ENCODE assay signal across 14 cellular contexts in genomic region chr17:27939489-27940465, GRCh38. TPM values are rescaled to one million over a fixed set of nuclear protein-coding genes. Genes with fewer than 3 reads are reported as not detected.
A peak's percentile ranks its signal among the peaks of the same experiment; 100 is the strongest.
DNase-seq lines count a peak whose midpoint lies in the region; ATAC-seq and TF ChIP-seq lines count a peak whose summit lies in the region.
"Had no signal": no experiment of that assay in that cellular context is flagged by ENCODE, and none has a peak within 500 bp of the region (broad histone marks: within the 10 kb centered on the region; RNA-seq: fewer than 3 reads in every experiment).

No MANE protein-coding gene starts in this region.

- DNase-seq in CD1c-positive myeloid dendritic cell (ENCODE audit: extremely low spot score) (peak; percentile 4), WTC11 (ENCODE audit: low spot score) (no peak), upper lobe of right lung (no peak), NCI-H2029 treated with DMSO at 0.1 percent for 48 hours (lab: John Stamatoyannopoulos, UW) (no peak), NK-92 (lab: John Stamatoyannopoulos, UW; ENCODE audit: unreplicated experiment) (no peak)
- DNase-seq: activated naive CD8-positive, alpha-beta T cell treated with anti-CD3 and anti-CD28 coated beads for 36 hours; cerebellar nuclear complex; NCI-H1048; NCI-H524; stimulated activated CD4-positive, alpha-beta T cell treated with anti-CD3 and anti-CD28 coated beads, Interleukin-1b, Interleukin-23, amount 100 ng/mL, for 48 hours; WERI-Rb-1 had no signal

- no peak overlapping the region for H3K4me3 Mint-ChIP-seq in WTC11
- H3K4me3 Mint-ChIP-seq: activated naive CD8-positive, alpha-beta T cell treated with anti-CD3 and anti-CD28 coated beads for 36 hours had no signal

- no peaks in the 10 kb centered on the region for H3K4me1 ChIP-seq in upper lobe of right lung

- H3K27ac ChIP-seq in upper lobe of right lung, result no peak overlapping the region
- H3K27ac ChIP-seq: WERI-Rb-1 had no signal

- H3K27me3 Mint-ChIP-seq in WTC11 (ENCODE audit: low read depth), result peaks cover 13% of the 10 kb centered on the region

- H3K4me1 Mint-ChIP-seq in WTC11, result peaks cover 53% of the 10 kb centered on the region
- H3K4me1 Mint-ChIP-seq: activated naive CD8-positive, alpha-beta T cell treated with anti-CD3 and anti-CD28 coated beads for 36 hours had no signal

- ATAC-seq in GM18909 (IDR thresholded peaks at IDR 0.05; ENCODE audit: poor library complexity, unreplicated experiment), result peak; percentile 60
- peak; percentile 61 for ATAC-seq in HG03520 (IDR thresholded peaks at IDR 0.05; ENCODE audit: unreplicated experiment)
- peak; percentile 29 for ATAC-seq in WTC11
- ATAC-seq in GM18520 (IDR thresholded peaks at IDR 0.05; ENCODE audit: unreplicated experiment), result no peak
- no peak for ATAC-seq in upper lobe of right lung

- H3K27ac Mint-ChIP-seq in WTC11, result no peak overlapping the region
- H3K27ac Mint-ChIP-seq: activated naive CD8-positive, alpha-beta T cell treated with anti-CD3 and anti-CD28 coated beads for 36 hours had no signal

- H3K9me3 ChIP-seq in upper lobe of right lung, result no peaks in the 10 kb centered on the region

- POLR2A ChIA-PET in WTC11 (lab: Charles Lee), result no interaction called here

- intact Hi-C loops in upper lobe of right lung (cut with DNase I), result no loop called here

- no peak overlapping the region for H3K4me3 ChIP-seq in upper lobe of right lung

- peaks cover 7% of the 10 kb centered on the region; the same call in 1 of the 2 replicates for H3K36me3 Mint-ChIP-seq in WTC11
- H3K36me3 Mint-ChIP-seq: activated naive CD8-positive, alpha-beta T cell treated with anti-CD3 and anti-CD28 coated beads for 36 hours had no signal

- CTCF ChIA-PET in WTC11 (lab: Charles Lee), result interaction anchor here (0.5 to 1.2 kb wide), 5 partner anchors 10 to 370 kb away, joined by 3 to 4 read pairs (median 3); no protein-coding TSS in a partner anchor

- peaks cover 7% of the 10 kb centered on the region for H3K9me3 Mint-ChIP-seq in WTC11
- H3K9me3 Mint-ChIP-seq: activated naive CD8-positive, alpha-beta T cell treated with anti-CD3 and anti-CD28 coated beads for 36 hours had no signal

- H3K36me3 ChIP-seq in upper lobe of right lung, result no peaks in the 10 kb centered on the region
- H3K36me3 ChIP-seq: WERI-Rb-1 had no signal

- H3K27me3 ChIP-seq in upper lobe of right lung, result no peaks in the 10 kb centered on the region

- TF ChIP-seq CTCF in WTC11 (IDR thresholded peaks at IDR 0.05), result no peak
- TF ChIP-seq CTCF in upper lobe of right lung (IDR thresholded peaks at IDR 0.05), result no peak

TF ChIP-seq in WTC11, 78 proteins besides CTCF, POLR2A, EP300 and RAD21:
- TF ChIP-seq ZBTB43 (CRISPR knock-in tag; IDR thresholded peaks at IDR 0.05) (no peak), FOXK1 (CRISPR knock-in tag; IDR thresholded peaks at IDR 0.05) (no peak), ZNF423 (CRISPR knock-in tag; IDR thresholded peaks at IDR 0.05) (peak; percentile 15; the same call in 1 of the 2 replicates), ZNF232 (CRISPR knock-in tag; IDR thresholded peaks at IDR 0.05) (no peak)
- TF ChIP-seq, protein P1, sequence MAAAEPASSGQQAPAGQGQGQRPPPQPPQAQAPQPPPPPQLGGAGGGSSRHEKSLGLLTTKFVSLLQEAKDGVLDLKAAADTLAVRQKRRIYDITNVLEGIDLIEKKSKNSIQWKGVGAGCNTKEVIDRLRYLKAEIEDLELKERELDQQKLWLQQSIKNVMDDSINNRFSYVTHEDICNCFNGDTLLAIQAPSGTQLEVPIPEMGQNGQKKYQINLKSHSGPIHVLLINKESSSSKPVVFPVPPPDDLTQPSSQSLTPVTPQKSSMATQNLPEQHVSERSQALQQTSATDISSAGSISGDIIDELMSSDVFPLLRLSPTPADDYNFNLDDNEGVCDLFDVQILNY (CRISPR knock-in tag; IDR thresholded peaks at IDR 0.05), result no peak
- TF ChIP-seq, protein P2, sequence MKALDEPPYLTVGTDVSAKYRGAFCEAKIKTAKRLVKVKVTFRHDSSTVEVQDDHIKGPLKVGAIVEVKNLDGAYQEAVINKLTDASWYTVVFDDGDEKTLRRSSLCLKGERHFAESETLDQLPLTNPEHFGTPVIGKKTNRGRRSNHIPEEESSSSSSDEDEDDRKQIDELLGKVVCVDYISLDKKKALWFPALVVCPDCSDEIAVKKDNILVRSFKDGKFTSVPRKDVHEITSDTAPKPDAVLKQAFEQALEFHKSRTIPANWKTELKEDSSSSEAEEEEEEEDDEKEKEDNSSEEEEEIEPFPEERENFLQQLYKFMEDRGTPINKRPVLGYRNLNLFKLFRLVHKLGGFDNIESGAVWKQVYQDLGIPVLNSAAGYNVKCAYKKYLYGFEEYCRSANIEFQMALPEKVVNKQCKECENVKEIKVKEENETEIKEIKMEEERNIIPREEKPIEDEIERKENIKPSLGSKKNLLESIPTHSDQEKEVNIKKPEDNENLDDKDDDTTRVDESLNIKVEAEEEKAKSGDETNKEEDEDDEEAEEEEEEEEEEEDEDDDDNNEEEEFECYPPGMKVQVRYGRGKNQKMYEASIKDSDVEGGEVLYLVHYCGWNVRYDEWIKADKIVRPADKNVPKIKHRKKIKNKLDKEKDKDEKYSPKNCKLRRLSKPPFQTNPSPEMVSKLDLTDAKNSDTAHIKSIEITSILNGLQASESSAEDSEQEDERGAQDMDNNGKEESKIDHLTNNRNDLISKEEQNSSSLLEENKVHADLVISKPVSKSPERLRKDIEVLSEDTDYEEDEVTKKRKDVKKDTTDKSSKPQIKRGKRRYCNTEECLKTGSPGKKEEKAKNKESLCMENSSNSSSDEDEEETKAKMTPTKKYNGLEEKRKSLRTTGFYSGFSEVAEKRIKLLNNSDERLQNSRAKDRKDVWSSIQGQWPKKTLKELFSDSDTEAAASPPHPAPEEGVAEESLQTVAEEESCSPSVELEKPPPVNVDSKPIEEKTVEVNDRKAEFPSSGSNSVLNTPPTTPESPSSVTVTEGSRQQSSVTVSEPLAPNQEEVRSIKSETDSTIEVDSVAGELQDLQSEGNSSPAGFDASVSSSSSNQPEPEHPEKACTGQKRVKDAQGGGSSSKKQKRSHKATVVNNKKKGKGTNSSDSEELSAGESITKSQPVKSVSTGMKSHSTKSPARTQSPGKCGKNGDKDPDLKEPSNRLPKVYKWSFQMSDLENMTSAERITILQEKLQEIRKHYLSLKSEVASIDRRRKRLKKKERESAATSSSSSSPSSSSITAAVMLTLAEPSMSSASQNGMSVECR (CRISPR knock-in tag; IDR thresholded peaks at IDR 0.05; ENCODE audit: borderline replicate concordance), result no peak

RNA-seq across cellular contexts. Expression of gene LYRM9, which starts 46.6 kb away (rescaled TPM):
- total RNA-seq in WTC11 (2021) (3.6 to 4.1 TPM (median 3.8 TPM) in 3 replicates), upper lobe of right lung (9.0 TPM)

Comparison
In these comparisons a context has a peak if more than half of its experiments do, and no peak if none do; other contexts are left out.
1. ATAC-seq: peak in GM18909 (single experiment), HG03520 (single experiment) and WTC11 (single experiment); none in GM18520 (single experiment) and upper lobe of right lung (single experiment).